In genomic region chr1:44828841-44829440, GRCh38 we compare ENCODE assay signal across 1 cellular context.
TF ChIP-seq lines count a peak whose summit lies in the region.

No MANE protein-coding gene starts in this region.

TF ChIP-seq in K562, 482 proteins besides CTCF, POLR2A, EP300 and RAD21:
- no peak for TF ChIP-seq ZNF239 (CRISPR knock-in tag; IDR thresholded peaks at IDR 0.05)
- TF ChIP-seq, protein P1, sequence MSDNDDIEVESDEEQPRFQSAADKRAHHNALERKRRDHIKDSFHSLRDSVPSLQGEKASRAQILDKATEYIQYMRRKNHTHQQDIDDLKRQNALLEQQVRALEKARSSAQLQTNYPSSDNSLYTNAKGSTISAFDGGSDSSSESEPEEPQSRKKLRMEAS (CRISPR knock-in tag; IDR thresholded peaks at IDR 0.05): 0 out of 2 replicates have a peak, but pooled peaks have one; percentile 32
